In the genomic region with DNA sequence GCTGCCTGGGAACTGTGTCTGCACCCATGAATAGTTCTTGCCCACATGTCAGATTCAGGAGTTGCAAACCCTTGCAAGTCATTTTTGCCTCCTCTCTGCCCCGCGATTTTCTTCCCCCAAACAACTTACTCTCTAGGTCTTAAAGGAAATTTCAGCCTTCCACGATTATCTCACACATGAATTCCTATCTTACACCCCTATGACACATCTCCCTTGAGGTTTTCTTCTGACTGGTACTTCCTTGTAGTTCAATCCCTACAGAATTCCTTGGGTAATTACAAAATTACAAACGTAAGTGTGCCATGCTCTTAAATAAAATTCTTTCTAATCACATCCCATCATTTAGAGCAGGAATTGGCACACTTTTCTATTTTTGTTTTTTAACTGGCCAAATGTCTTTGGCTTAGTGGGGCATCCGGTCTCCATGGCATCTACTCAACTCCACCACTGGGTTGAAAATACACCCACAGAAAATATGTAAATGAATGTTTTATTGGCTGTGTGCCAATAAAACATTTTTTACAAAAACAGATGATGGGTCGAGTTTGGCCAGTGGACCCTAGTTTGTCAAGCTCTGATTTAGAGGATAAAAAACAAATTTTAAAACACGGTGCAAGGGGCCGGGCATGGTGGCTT, we compare ENCODE assay signal across 18 cellular contexts.
DNase-seq lines count a peak whose midpoint lies in the region; ATAC-seq, FAIRE-seq and TF ChIP-seq lines count a peak whose summit lies in the region.
"Had no signal": no experiment of that assay in that cellular context is flagged by ENCODE, and none has a peak within 500 bp of the region (broad histone marks: within the 10 kb centered on the region; RNA-seq: fewer than 3 reads in every experiment).

No MANE protein-coding gene starts in this region.

- H3K27ac Mint-ChIP-seq in HFFc6 = peak overlapping the region; percentile 65
- H3K27ac Mint-ChIP-seq in astrocyte (ENCODE audit: unreplicated experiment) = peak overlapping the region; percentile 77
- H3K27ac Mint-ChIP-seq: CD4-positive, CD25-positive, alpha-beta regulatory T cell; T-helper 17 cell had no signal

- H3K36me3 ChIP-seq in astrocyte (ENCODE audit: insufficient read depth, low read length) = no peaks in the 10 kb centered on the region

- peak overlapping the region; percentile 55 for H3K4me2 ChIP-seq in astrocyte (ENCODE audit: low read length)
- H3K4me2 ChIP-seq: PC-9 had no signal

- H3K9ac ChIP-seq in astrocyte (ENCODE audit: low read length) = no peak overlapping the region

- H3K4me3 Mint-ChIP-seq in HFFc6 (no peak overlapping the region), astrocyte (ENCODE audit: unreplicated experiment) (no peak overlapping the region)
- H3K4me3 Mint-ChIP-seq: CD4-positive, CD25-positive, alpha-beta regulatory T cell; T-helper 17 cell had no signal

- no peak overlapping the region for H2AFZ ChIP-seq in astrocyte (ENCODE audit: low read depth, low read length)
- H2AFZ ChIP-seq: PC-9 had no signal

- no peak for TF ChIP-seq CTCF in HFFc6 (IDR thresholded peaks at IDR 0.05)
- no peak for TF ChIP-seq CTCF in astrocyte (IDR thresholded peaks at IDR 0.05; ENCODE audit: insufficient read depth, low read depth, low read length)
- no peak for TF ChIP-seq CTCF in foreskin keratinocyte (conservative IDR thresholded peaks at IDR 0.05)
- TF ChIP-seq CTCF in GM20000 (IDR thresholded peaks at IDR 0.05; ENCODE audit: extremely low read depth, missing control alignments) = no peak

- H3K27me3 Mint-ChIP-seq in HFFc6 (ENCODE audit: insufficient read depth) (no peaks in the 10 kb centered on the region; the same call in 1 of the 2 replicates), astrocyte (ENCODE audit: low read depth, unreplicated experiment) (no peaks in the 10 kb centered on the region)

- H3K27me3 ChIP-seq in astrocyte (ENCODE audit: insufficient read depth, low read length) = no peaks in the 10 kb centered on the region
- H3K27me3 ChIP-seq in foreskin keratinocyte = no peaks in the 10 kb centered on the region

- H3K4me3 ChIP-seq in astrocyte (ENCODE audit: insufficient read depth, low read depth, low read length) = no peak overlapping the region
- H3K4me3 ChIP-seq: PC-9 had no signal

- no peaks in the 10 kb centered on the region for H4K20me1 ChIP-seq in astrocyte (ENCODE audit: insufficient read depth, low read length)

- peaks cover 6% of the 10 kb centered on the region for H3K9me3 Mint-ChIP-seq in HFFc6
- H3K9me3 Mint-ChIP-seq in astrocyte (ENCODE audit: unreplicated experiment) = peaks cover 7% of the 10 kb centered on the region
- H3K9me3 Mint-ChIP-seq: CD4-positive, CD25-positive, alpha-beta regulatory T cell had no signal

- no peaks in the 10 kb centered on the region for H3K79me2 ChIP-seq in astrocyte (ENCODE audit: insufficient read depth, low read length)

- H3K4me1 Mint-ChIP-seq in HFFc6 (ENCODE audit: low read depth) = peaks cover 37% of the 10 kb centered on the region
- peaks cover 5% of the 10 kb centered on the region for H3K4me1 Mint-ChIP-seq in astrocyte (ENCODE audit: low read depth, unreplicated experiment)
- H3K4me1 Mint-ChIP-seq: CD4-positive, CD25-positive, alpha-beta regulatory T cell; T-helper 17 cell had no signal

- ATAC-seq in foreskin keratinocyte (peak; percentile 83), GM19395 (IDR thresholded peaks at IDR 0.05; ENCODE audit: unreplicated experiment) (no peak)
- ATAC-seq: T-helper 17 cell had no signal

- FAIRE-seq in astrocyte (lab: Jason Lieb, UNC) = no peak

- H3K4me1 ChIP-seq in astrocyte (ENCODE audit: insufficient read depth, low read length) (peaks cover 2% of the 10 kb centered on the region), foreskin keratinocyte (peaks cover 31% of the 10 kb centered on the region)

- H3K27ac ChIP-seq in astrocyte (ENCODE audit: low read depth, low read length) (peak overlapping the region; percentile 58), foreskin keratinocyte (peak overlapping the region; percentile 97)
- H3K27ac ChIP-seq: 22Rv1, PC-9 had no signal

- H3K36me3 Mint-ChIP-seq in HFFc6 (ENCODE audit: low read depth) (peaks cover 8% of the 10 kb centered on the region; the same call in 1 of the 2 replicates), astrocyte (ENCODE audit: low read depth, unreplicated experiment) (no peaks in the 10 kb centered on the region)
- H3K36me3 Mint-ChIP-seq: CD4-positive, CD25-positive, alpha-beta regulatory T cell had no signal

- no peaks in the 10 kb centered on the region for H3K9me3 ChIP-seq in astrocyte (ENCODE audit: insufficient read depth, low read depth, low read length)

- DNase-seq in A172 (ENCODE audit: low spot score) = peak; percentile 51
- DNase-seq in HFFc6 = peak; percentile 57
- DNase-seq in astrocyte (ENCODE audit: low read depth) = no peak
- peak; percentile 82 to 91 for DNase-seq in foreskin keratinocyte
- no peak for DNase-seq in GM20000 (ENCODE audit: low spot score)
- no peak for DNase-seq in NCI-H748 (lab: John Stamatoyannopoulos, UW; ENCODE audit: unreplicated experiment)
- DNase-seq in DMS153 (lab: John Stamatoyannopoulos, UW) = no peak
- DNase-seq: CD4-positive, CD25-positive, alpha-beta regulatory T cell; GF-D8; NCI-H1417; NCI-H1930; NCI-H524 treated with DMSO at 0.1 percent for 48 hours; NK-92 treated with Interleukin-12 subunit alpha and Interleukin-12 subunit beta, amount 100 ng/mL, for 24 hours; PC-9; SHP77 treated with DMSO at 0.1 percent for 48 hours; T-helper 17 cell had no signal

Comparison
In these comparisons a context has a peak if more than half of its experiments do, and no peak if none do; other contexts are left out.
1. DNase-seq: peak in A172 (single experiment), HFFc6 (single experiment) and foreskin keratinocyte (2 of 2); none in astrocyte (single experiment), GM20000 (single experiment), NCI-H748 (single experiment) and DMS153 (single experiment).